ENCODE assay signal across 24 cellular contexts in the genomic region with DNA sequence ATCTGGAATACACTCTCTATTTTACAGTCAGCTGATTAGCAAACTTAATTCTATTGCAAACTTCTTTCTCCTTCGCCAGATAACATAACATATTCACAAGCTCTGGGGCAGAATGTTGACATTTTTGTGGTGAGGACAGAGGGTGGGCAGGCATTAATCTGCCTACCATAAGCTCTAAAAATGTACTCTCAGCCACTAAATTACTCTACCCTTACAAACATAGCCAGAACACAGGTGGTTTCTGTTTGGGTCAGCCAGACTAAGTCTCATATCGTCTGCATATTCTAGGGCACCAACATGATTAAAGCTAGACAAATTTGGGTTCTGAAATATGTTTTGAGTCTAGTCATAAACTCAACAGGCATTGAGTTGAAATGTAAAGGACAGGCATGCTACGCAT.
DNase-seq lines count a peak whose midpoint lies in the region; ATAC-seq lines count a peak whose summit lies in the region.
"Had no signal": no experiment of that assay in that cellular context is flagged by ENCODE, and none has a peak within 500 bp of the region (broad histone marks: within the 10 kb centered on the region; RNA-seq: fewer than 3 reads in every experiment).

No MANE protein-coding gene starts in this region.

- H3K9me3 ChIP-seq in SJCRH30 (replicated peaks), result no peaks in the 10 kb centered on the region

- no peaks in the 10 kb centered on the region for H3K36me3 ChIP-seq in SJCRH30

- DNase-seq in A172 (ENCODE audit: low spot score) (peak; percentile 25), SJCRH30 (peak; percentile 45 to 56), fibroblast of peridontal ligament (ENCODE audit: extremely low read depth) (peak; percentile 62), cerebellum (ENCODE audit: low spot score) (no peak), HUDEP-2 (lab: John Stamatoyannopoulos, UW; ENCODE audit: unreplicated experiment in 76 of 76) (no peak)
- DNase-seq: 8988T; activated CD4-positive, alpha-beta T cell treated with anti-CD3 and anti-CD28 coated beads, Interleukin-2, amount 50 U/mL, for 4 hours; activated CD8-positive, alpha-beta memory T cell treated with anti-CD3 and anti-CD28 coated beads, Interleukin-2, amount 50 U/mL, for 48 hours; activated effector memory CD4-positive, alpha-beta T cell treated with anti-CD3 and anti-CD28 coated beads, Interleukin-2, amount 50 U/mL, for 16 hours; amniotic stem cell; effector CD4-positive, alpha-beta T cell; KBM-7; NCI-H2029; NCI-H345; PC-9; stimulated activated CD4-positive, alpha-beta T cell treated with anti-CD3 and anti-CD28 coated beads, Interleukin-4, amount 100 ng/mL, for 1 hour; trophoblast cell had no signal

- 0 out of 2 replicates have a peak, but pooled peaks cover 6% of the 10 kb centered on the region for H3K4me1 ChIP-seq in SJCRH30

- no peak overlapping the region for H3K27ac ChIP-seq in SJCRH30
- H3K27ac ChIP-seq: C4-2B, PC-9, skin epidermis had no signal

- peak; percentile 35 for ATAC-seq in GM19035 (IDR thresholded peaks at IDR 0.05; ENCODE audit: unreplicated experiment)
- ATAC-seq in HG03097 (IDR thresholded peaks at IDR 0.05; ENCODE audit: low FRiP score, unreplicated experiment), result no peak
- ATAC-seq in GM18517 (IDR thresholded peaks at IDR 0.05; ENCODE audit: unreplicated experiment), result no peak
- ATAC-seq: esophagus mucosa, WTC11 had no signal

- no peaks in the 10 kb centered on the region for H3K27me3 ChIP-seq in SJCRH30

- no peak overlapping the region for H3K4me3 ChIP-seq in SJCRH30
- H3K4me3 ChIP-seq: PC-9, skin epidermis had no signal

Comparison
In these comparisons a context has a peak if more than half of its experiments do, and no peak if none do; other contexts are left out.
1. DNase-seq: peak in A172 (single experiment), SJCRH30 (2 of 2) and fibroblast of peridontal ligament (single experiment); none in cerebellum (single experiment) and HUDEP-2 (0 of 76).